Comparison of ENCODE assay signal across 8 cellular contexts in genomic region chr1:64966158-64966963, GRCh38. TPM values are rescaled to one million over a fixed set of nuclear protein-coding genes. Genes with fewer than 3 reads are reported as not detected.
DNase-seq lines count a peak whose midpoint lies in the region; ATAC-seq and TF ChIP-seq lines count a peak whose summit lies in the region.

Gene JAK1, minus strand, starts transcription at chr1:64966549. Its CDS starts 80,285 bp downstream, at chr1:64886264.

- H4K20me1 ChIP-seq in GM23338 (replicated peaks; ENCODE audit: insufficient read depth) (peaks cover 13% of the 10 kb centered on the region; the same call in 1 of the 2 replicates), neural progenitor cell (ENCODE audit: low read depth) (peaks cover 17% of the 10 kb centered on the region)

- H3K27me3 Mint-ChIP-seq in GM23338 (ENCODE audit: insufficient read depth, low read depth, poor library complexity), result peaks cover 25% of the 10 kb centered on the region
- no peaks in the 10 kb centered on the region for H3K27me3 Mint-ChIP-seq in neural progenitor cell (ENCODE audit: insufficient read depth, low read depth)

- H3K4me3 Mint-ChIP-seq in GM23338 (peak within 1 kb of the TSS; percentile 86), neural progenitor cell (peak within 1 kb of the TSS; percentile 94)

- H3K79me2 ChIP-seq in GM23338 (replicated peaks; ENCODE audit: insufficient read depth) (peaks cover 30% of the 10 kb centered on the region), neural progenitor cell (ENCODE audit: low read depth) (no peaks in the 10 kb centered on the region)

- no peaks in the 10 kb centered on the region for H3K9me3 Mint-ChIP-seq in GM23338
- H3K9me3 Mint-ChIP-seq in neural progenitor cell, result no peaks in the 10 kb centered on the region

- H2AFZ ChIP-seq in GM23338 (peak within 1 kb of the TSS; percentile 98), neural progenitor cell (replicated peaks) (peak within 1 kb of the TSS; percentile 95)

- H3K4me1 Mint-ChIP-seq in GM23338 (peaks cover 30% of the 10 kb centered on the region), neural progenitor cell (peaks cover 27% of the 10 kb centered on the region)

- no peaks in the 10 kb centered on the region for H3K9me2 ChIP-seq in GM23338 (ENCODE audit: insufficient read depth)

- H3K9me3 ChIP-seq in neural progenitor cell (ENCODE audit: low read depth), result no peaks in the 10 kb centered on the region
- no peaks in the 10 kb centered on the region for H3K9me3 ChIP-seq in stomach smooth muscle (ENCODE audit: control insufficient read depth in 2 of 2, low read length in 2 of 2)

- peak within 1 kb of the TSS; percentile 60 for H3K27ac Mint-ChIP-seq in GM23338
- peak within 1 kb of the TSS; percentile 51 for H3K27ac Mint-ChIP-seq in neural progenitor cell

- TF ChIP-seq CTCF in GM23338 (conservative IDR thresholded peaks at IDR 0.05; ENCODE audit: low read depth in 2 of 2) (no peak), foreskin fibroblast (IDR thresholded peaks at IDR 0.05; ENCODE audit: low read depth, low read length) (no peak), neural progenitor cell (IDR thresholded peaks at IDR 0.05) (no peak)

- H3K36me3 Mint-ChIP-seq in GM23338 (ENCODE audit: low read depth) (no peaks in the 10 kb centered on the region; the same call in 2 of the 3 replicates), neural progenitor cell (no peaks in the 10 kb centered on the region)

- peak within 1 kb of the TSS; percentile 81 for H3K4me2 ChIP-seq in GM23338
- peak within 1 kb of the TSS; percentile 100 for H3K4me2 ChIP-seq in neural progenitor cell

- 0 out of 2 replicates have a peak, but pooled peaks cover 3% of the 10 kb centered on the region for H3F3A ChIP-seq in GM23338 (replicated peaks; ENCODE audit: low read depth)
- H3F3A ChIP-seq in neural progenitor cell (ENCODE audit: low read depth), result peaks cover 23% of the 10 kb centered on the region

- ATAC-seq in GM23338, result peak; percentile 89

- peaks cover 5% of the 10 kb centered on the region for H3K4me1 ChIP-seq in GM23338 (ENCODE audit: insufficient read depth)
- H3K4me1 ChIP-seq in neural progenitor cell, result peaks cover 8% of the 10 kb centered on the region
- H3K4me1 ChIP-seq in stomach smooth muscle (ENCODE audit: control insufficient read depth, insufficient read depth, low read length), result peaks cover 18% of the 10 kb centered on the region

- H3K9ac ChIP-seq in neural progenitor cell, result peak within 1 kb of the TSS; percentile 66
- peak within 1 kb of the TSS; percentile 93 to 94 for H3K9ac ChIP-seq in stomach smooth muscle (ENCODE audit: low read length in 2 of 2)

- H3K27ac ChIP-seq in GM23338 (ENCODE audit: low read depth), result no peak within 1 kb of the TSS
- H3K27ac ChIP-seq in neural progenitor cell, result no peak within 1 kb of the TSS
- H3K27ac ChIP-seq in stomach smooth muscle (ENCODE audit: low read length), result peak within 1 kb of the TSS; percentile 85

- H3K4me3 ChIP-seq in GM23338 (peak within 1 kb of the TSS; percentile 99), foreskin fibroblast (ENCODE audit: low read depth in 1 of 2, low read length in 2 of 2) (peak within 1 kb of the TSS; percentile 76 to 96), neural progenitor cell (peak within 1 kb of the TSS; percentile 98), stomach smooth muscle (ENCODE audit: low read length in 2 of 2) (peak within 1 kb of the TSS; percentile 89 to 91)

- H3K27me3 ChIP-seq in GM23338 (ENCODE audit: insufficient read depth) (peaks cover 38% of the 10 kb centered on the region), neural progenitor cell (peaks cover 42% of the 10 kb centered on the region), stomach smooth muscle (ENCODE audit: control insufficient read depth in 1 of 2, insufficient read depth in 2 of 2, low read length in 2 of 2) (no peaks in the 10 kb centered on the region)

- no peaks in the 10 kb centered on the region for H3K36me3 ChIP-seq in GM23338 (ENCODE audit: insufficient read depth)
- no peaks in the 10 kb centered on the region for H3K36me3 ChIP-seq in neural progenitor cell
- no peaks in the 10 kb centered on the region for H3K36me3 ChIP-seq in stomach smooth muscle (ENCODE audit: control insufficient read depth in 2 of 2, insufficient read depth in 2 of 2, low read length in 2 of 2)

- peak; percentile 81 for DNase-seq in ELF-1 (ENCODE audit: low read depth, low spot score)
- peak; percentile 91 for DNase-seq in GM23338 (ENCODE audit: low spot score)
- DNase-seq in Kasumi-1 (lab: John Stamatoyannopoulos, UW), result peak; percentile 66 to 78
- DNase-seq in SHP77 (lab: John Stamatoyannopoulos, UW), result peak; percentile 62 to 80
- DNase-seq in activated gamma-delta T cell (lab: John Stamatoyannopoulos, UW), result peak; percentile 89
- peak; percentile 79 to 93 for DNase-seq in foreskin fibroblast
- DNase-seq in neural progenitor cell (ENCODE audit: low spot score), result peak; percentile 95

TF ChIP-seq in GM23338, 12 proteins besides CTCF, POLR2A, EP300 and RAD21:
- TF ChIP-seq EZH2phosphoT487 (IDR thresholded peaks at IDR 0.05; ENCODE audit: unreplicated experiment), result no peak
- TF ChIP-seq POLR2AphosphoS5 (IDR thresholded peaks at IDR 0.05; ENCODE audit: low read depth), result peak; percentile 77
- no peak for TF ChIP-seq JUNB (IDR thresholded peaks at IDR 0.05; ENCODE audit: unreplicated experiment)
- peak; percentile 49; the same call in 1 of the 2 replicates for TF ChIP-seq CREB1 (CRISPR knock-in tag; IDR thresholded peaks at IDR 0.05; ENCODE audit: low read depth)

RNA-seq across cellular contexts. Expression of gene JAK1, which starts in this region (rescaled TPM):
- total RNA-seq in GM23338 (2014; rRNA removed; shearing (Covaris generic)), result 15.8 and 19.5 TPM in 2 replicates
- 7.9 and 8.0 TPM in 2 replicates for polyA plus RNA-seq in GM23338 (2016; fragmentation: Nextera tagmentation; extraction: Ambion mirVana)
- 5.0 and 6.5 TPM in 2 replicates for total RNA-seq in neural progenitor cell (ENCODE audit: low replicate concordance)
